In genomic region chr17:41836550-41837196, GRCh38 we compare ENCODE assay signal across 1 cellular context.
TF ChIP-seq lines count a peak whose summit lies in the region.

No MANE protein-coding gene starts in this region.

TF ChIP-seq in IMR-90, 13 proteins besides CTCF, POLR2A, EP300 and RAD21 (continued from another document):
- no peak for TF ChIP-seq ELK1 (IDR thresholded peaks at IDR 0.05; ENCODE audit: borderline replicate concordance, low read depth, low read length)
- no peak for TF ChIP-seq CEBPB (IDR thresholded peaks at IDR 0.05; ENCODE audit: low read depth, low read length)
- no peak for TF ChIP-seq MAFK (IDR thresholded peaks at IDR 0.05; ENCODE audit: low read depth, low read length)
- no peak for TF ChIP-seq RFX5 (IDR thresholded peaks at IDR 0.05; ENCODE audit: low read depth, low read length)
- no peak for TF ChIP-seq FOS (IDR thresholded peaks at IDR 0.05; ENCODE audit: low read depth, low read length)
- TF ChIP-seq CHD1 (IDR thresholded peaks at IDR 0.05; ENCODE audit: low read depth, low read length), result no peak
- no peak for TF ChIP-seq SMC3 (IDR thresholded peaks at IDR 0.05; ENCODE audit: low read depth, low read length)
- TF ChIP-seq NFE2L2 (IDR thresholded peaks at IDR 0.05; ENCODE audit: low read depth, low read length), result no peak
